22 cellular contexts compared by ENCODE assay signal in the genomic region with DNA sequence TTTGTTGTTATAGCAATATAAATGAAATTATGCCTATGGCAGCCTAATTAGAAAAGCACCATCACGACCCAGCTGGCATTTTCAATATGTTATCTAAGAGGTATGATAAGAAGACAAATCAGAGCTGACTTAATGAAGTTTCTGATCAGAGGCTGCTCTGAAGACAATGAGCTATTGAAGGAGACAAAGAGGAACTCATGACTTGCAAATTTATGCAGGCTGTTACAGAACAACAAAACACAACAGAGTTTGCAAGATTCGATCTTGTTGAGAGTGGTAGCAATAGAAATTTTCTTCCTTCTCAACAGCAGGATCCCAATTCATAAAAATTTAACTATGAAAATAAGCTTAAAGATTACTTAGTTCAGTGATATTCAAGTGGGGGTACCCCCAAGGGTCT. TPM values are rescaled to one million over a fixed set of nuclear protein-coding genes. Genes with fewer than 3 reads are reported as not detected.
"Had no signal": no experiment of that assay in that cellular context is flagged by ENCODE, and none has a peak within 500 bp of the region (broad histone marks: within the 10 kb centered on the region; RNA-seq: fewer than 3 reads in every experiment).

No MANE protein-coding gene starts in this region.

- H3K4me1 ChIP-seq: breast epithelium, left ventricle myocardium inferior, stomach, tibial artery, uterus had no signal

- H3K9me3 ChIP-seq: breast epithelium, left ventricle myocardium inferior, ovary, stomach, tibial artery, uterus had no signal

- DNase-seq: activated CD4-positive, alpha-beta memory T cell treated with anti-CD3 and anti-CD28 coated beads, Interleukin-2, amount 10 ng/mL, durations not matched to agents 7 days and 5 days; activated CD8-positive, alpha-beta memory T cell treated with anti-CD3 and anti-CD28 coated beads, Interleukin-2, amount 50 U/mL, for 4 hours; activated gamma-delta T cell treated with Interleukin-2 at 50 U/mL for 16 hours; activated naive CD8-positive, alpha-beta T cell treated with anti-CD3 and anti-CD28 coated beads for 36 hours; activated T-cell treated with anti-CD3 and anti-CD28 coated beads, Interleukin-2, amount 50 U/mL, for 72 hours; effector CD4-positive, alpha-beta T cell; islet precursor cell; left ventricle myocardium inferior; mesenchymal stem cell; ovary; stimulated activated CD4-positive, alpha-beta T cell treated with anti-CD3 and anti-CD28 coated beads, Interleukin-15, amount 100 ng/mL, for 24 hours; stimulated activated CD4-positive, alpha-beta T cell treated with anti-CD3 and anti-CD28 coated beads, Interleukin-4, amount 100 ng/mL, for 4 hours; stomach; T-helper 2 cell; tibial artery; uterus had no signal

- ATAC-seq: activated T-cell treated with anti-CD3 and anti-CD28 coated beads, Interleukin-2, amount 50 U/mL, for 72 hours; SK-N-SH treated with all-trans-retinoic acid at 6 μM for 48 hours had no signal

- H3K36me3 ChIP-seq: breast epithelium, left ventricle myocardium inferior, ovary, stomach, tibial artery, uterus had no signal

- H3K27ac ChIP-seq: epithelial cell of prostate, left ventricle myocardium inferior, ovary, stomach, tibial artery, uterus had no signal

- H3K4me3 ChIP-seq: breast epithelium, left ventricle myocardium inferior, ovary, stomach, tibial artery, uterus had no signal

- FAIRE-seq: TTC549 had no signal

- H3K27me3 ChIP-seq: breast epithelium, ovary, stomach, tibial artery, uterus had no signal

RNA-seq across cellular contexts. Expression of a gene that starts 7.7 kb away (rescaled TPM):
- total RNA-seq: activated CD4-positive, alpha-beta memory T cell treated with anti-CD3 and anti-CD28 coated beads, Interleukin-2, amount 10 ng/mL, durations not matched to agents 7 days and 5 days; activated naive CD8-positive, alpha-beta T cell treated with anti-CD3 and anti-CD28 coated beads for 36 hours; activated T-cell treated with anti-CD3 and anti-CD28 coated beads, Interleukin-2, amount 50 U/mL, for 72 hours; chondrocyte; left ventricle myocardium inferior; stomach; uterus had no signal
- polyA plus RNA-seq: neural cell, ovary, stomach had no signal
